Comparison of ENCODE assay signal across 8 cellular contexts in genomic region chr17:48374650-48375230, GRCh38. TPM values are rescaled to one million over a fixed set of nuclear protein-coding genes. Genes with fewer than 3 reads are reported as not detected.
DNase-seq lines count a peak whose midpoint lies in the region; ATAC-seq, FAIRE-seq and TF ChIP-seq lines count a peak whose summit lies in the region.

No MANE protein-coding gene starts in this region.

- CTCF ChIA-PET in activated CD8-positive, alpha-beta T cell treated with anti-CD3 and anti-CD28 coated beads for 36 hours (lab: Charles Lee), result interaction anchor here (0.7 to 1.7 kb wide), 16 partner anchors 11 to 218 kb away, joined by 3 to 11 read pairs (median 4); partner anchors contain the start of gene HOXB5

- POLR2A ChIA-PET in activated CD8-positive, alpha-beta T cell treated with anti-CD3 and anti-CD28 coated beads for 36 hours (lab: Charles Lee), result no interaction called here

- H3K27ac Mint-ChIP-seq in activated CD8-positive, alpha-beta T cell treated with anti-CD3 and anti-CD28 coated beads for 36 hours, result no peak overlapping the region

- H3K9ac ChIP-seq in kidney (ENCODE audit: low read length in 2 of 2), result no peak overlapping the region

- ATAC-seq in activated CD8-positive, alpha-beta T cell treated with anti-CD3 and anti-CD28 coated beads for 36 hours, result peak; percentile 71
- ATAC-seq in HG02642 (IDR thresholded peaks at IDR 0.05; ENCODE audit: poor library complexity, unreplicated experiment), result no peak
- no peak for ATAC-seq in GM19397 (IDR thresholded peaks at IDR 0.05; ENCODE audit: unreplicated experiment)
- ATAC-seq in GM21529 (IDR thresholded peaks at IDR 0.05; ENCODE audit: unreplicated experiment), result no peak

- peak; percentile 38 for DNase-seq in activated naive CD4-positive, alpha-beta T cell treated with Interleukin-2 at 50 U/mL for 16 hours
- no peak for DNase-seq in activated naive CD4-positive, alpha-beta T cell (lab: John Stamatoyannopoulos, UW)
- DNase-seq in NCI-H146 treated with DMSO at 0.1 percent for 48 hours (lab: John Stamatoyannopoulos, UW; ENCODE audit: unreplicated experiment) (peak; percentile 24), kidney (no peak)
- DNase-seq in activated CD8-positive, alpha-beta T cell treated with anti-CD3 and anti-CD28 coated beads for 36 hours, result peak; percentile 50

- peaks cover 26% of the 10 kb centered on the region for H3K4me1 Mint-ChIP-seq in activated CD8-positive, alpha-beta T cell treated with anti-CD3 and anti-CD28 coated beads for 36 hours (ENCODE audit: low read depth)

- H3K27me3 Mint-ChIP-seq in activated CD8-positive, alpha-beta T cell treated with anti-CD3 and anti-CD28 coated beads for 36 hours, result no peaks in the 10 kb centered on the region

- intact Hi-C loops in activated CD8-positive, alpha-beta T cell treated with anti-CD3 and anti-CD28 coated beads for 36 hours (cut with micrococcal nuclease), result no loop called here
- intact Hi-C loops in kidney (cut with DNase I), result no loop called here

- H3K36me3 Mint-ChIP-seq in activated CD8-positive, alpha-beta T cell treated with anti-CD3 and anti-CD28 coated beads for 36 hours (ENCODE audit: low read depth), result peaks cover 25% of the 10 kb centered on the region

- TF ChIP-seq CTCF in activated CD8-positive, alpha-beta T cell treated with anti-CD3 and anti-CD28 coated beads for 36 hours (IDR thresholded peaks at IDR 0.05), result peak; percentile 58
- TF ChIP-seq CTCF in kidney (IDR thresholded peaks at IDR 0.05; ENCODE audit: borderline replicate concordance, extremely low read depth, insufficient read depth), result peak; percentile 53

- no peak for FAIRE-seq in kidney (lab: Jason Lieb, UNC)

- H3K36me3 ChIP-seq in kidney (ENCODE audit: control insufficient read depth in 1 of 2, insufficient read depth in 2 of 2, low read length in 2 of 2), result no peaks in the 10 kb centered on the region

- H3K27ac ChIP-seq in kidney (ENCODE audit: low read depth in 2 of 2, low read length in 2 of 2), result no peak overlapping the region

- H3K4me3 ChIP-seq in kidney (ENCODE audit: low read length in 2 of 2), result no peak overlapping the region

- H3K9me3 ChIP-seq in kidney (ENCODE audit: control insufficient read depth in 1 of 2, low read length in 2 of 2), result no peaks in the 10 kb centered on the region

- H3K4me1 ChIP-seq in kidney (ENCODE audit: control insufficient read depth in 1 of 2, insufficient read depth in 1 of 2, low read depth in 1 of 2, low read length in 2 of 2), result no peaks in the 10 kb centered on the region

- no peaks in the 10 kb centered on the region for H3K9me3 Mint-ChIP-seq in activated CD8-positive, alpha-beta T cell treated with anti-CD3 and anti-CD28 coated beads for 36 hours

- H3K4me3 Mint-ChIP-seq in activated CD8-positive, alpha-beta T cell treated with anti-CD3 and anti-CD28 coated beads for 36 hours, result no peak overlapping the region

RNA-seq across cellular contexts. Expression of gene SKAP1, which starts 55.3 kb away (rescaled TPM):
- total RNA-seq in activated CD8-positive, alpha-beta T cell treated with anti-CD3 and anti-CD28 coated beads for 36 hours, result 10 to 100 TPM; 73.9 to 81.3 TPM
- 34.8 TPM for total RNA-seq in kidney
- 42.6 TPM for polyA plus RNA-seq in kidney (ENCODE audit: insufficient read depth, low read depth, low replicate concordance)

Comparison
In these comparisons a context has a peak if more than half of its experiments do, and no peak if none do; other contexts are left out.
1. DNase-seq: peak in activated naive CD4-positive, alpha-beta T cell treated with Interleukin-2 at 50 U/mL for 16 hours (single experiment), NCI-H146 treated with DMSO at 0.1 percent for 48 hours (single experiment) and activated CD8-positive, alpha-beta T cell treated with anti-CD3 and anti-CD28 coated beads for 36 hours (single experiment); none in activated naive CD4-positive, alpha-beta T cell (0 of 4) and kidney (single experiment).